In genomic region chr1:172470149-172470548, GRCh38 we compare ENCODE assay signal across 1 cellular context.
TF ChIP-seq lines count a peak whose summit lies in the region.

No MANE protein-coding gene starts in this region.

TF ChIP-seq in HepG2, 621 proteins besides CTCF, POLR2A, EP300 and RAD21 (continued from another document and continues in another):
- TF ChIP-seq ZNF704 (CRISPR knock-in tag; IDR thresholded peaks at IDR 0.05; ENCODE audit: borderline replicate concordance) (no peak), WIZ (CRISPR knock-in tag; IDR thresholded peaks at IDR 0.05) (no peak), ZNF510 (CRISPR knock-in tag; IDR thresholded peaks at IDR 0.05; ENCODE audit: low read depth) (no peak), SOX6 (IDR thresholded peaks at IDR 0.05) (no peak), SOX6 (CRISPR knock-in tag; IDR thresholded peaks at IDR 0.05) (peak; percentile 87), PBX2 (CRISPR knock-in tag; IDR thresholded peaks at IDR 0.05) (0 out of 2 replicates have a peak, but pooled peaks have one; percentile 5), SIX4 (CRISPR knock-in tag; IDR thresholded peaks at IDR 0.05) (peak; percentile 42; the same call in 1 of the 2 replicates), ZBTB39 (CRISPR knock-in tag; IDR thresholded peaks at IDR 0.05) (peak; percentile 97), FOXA3 (CRISPR knock-in tag; IDR thresholded peaks at IDR 0.05) (peak; percentile 94), PRDM4 (CRISPR knock-in tag; IDR thresholded peaks at IDR 0.05; ENCODE audit: borderline replicate concordance) (no peak), RBAK (CRISPR knock-in tag; IDR thresholded peaks at IDR 0.05) (no peak), MLLT10 (CRISPR knock-in tag; IDR thresholded peaks at IDR 0.05) (no peak), TFDP2 (CRISPR knock-in tag; IDR thresholded peaks at IDR 0.05) (no peak), ZNF441 (CRISPR knock-in tag; IDR thresholded peaks at IDR 0.05; ENCODE audit: borderline replicate concordance) (no peak), MED13 (CRISPR knock-in tag; IDR thresholded peaks at IDR 0.05) (no peak), TFE3 (CRISPR knock-in tag; IDR thresholded peaks at IDR 0.05) (peak; percentile 88; the same call in 1 of the 2 replicates), ZMYM3 (CRISPR knock-in tag; IDR thresholded peaks at IDR 0.05) (no peak), ZNF503 (CRISPR knock-in tag; IDR thresholded peaks at IDR 0.05) (peak; percentile 38; the same call in 1 of the 2 replicates), HNF4A (CRISPR knock-in tag; IDR thresholded peaks at IDR 0.05) (peak; percentile 95), PRDM10 (CRISPR knock-in tag; IDR thresholded peaks at IDR 0.05; ENCODE audit: low read depth) (peak; percentile 70; the same call in 1 of the 2 replicates), TRIM22 (IDR thresholded peaks at IDR 0.05) (no peak), CREM (IDR thresholded peaks at IDR 0.05) (peak; percentile 72), CREM (CRISPR knock-in tag; IDR thresholded peaks at IDR 0.05) (no peak), PITX1 (CRISPR knock-in tag; IDR thresholded peaks at IDR 0.05) (peak; percentile 91), HOMEZ (CRISPR knock-in tag; IDR thresholded peaks at IDR 0.05; ENCODE audit: low read depth) (peak; percentile 87), HNF4G (IDR thresholded peaks at IDR 0.05; ENCODE audit: borderline replicate concordance, low read depth, low read length) (peak; percentile 93), HNF4G (CRISPR knock-in tag; IDR thresholded peaks at IDR 0.05; ENCODE audit: borderline replicate concordance, low read depth) (peak; percentile 54; the same call in 1 of the 2 replicates), HNF1A (IDR thresholded peaks at IDR 0.05; ENCODE audit: low read depth) (no peak), HNF1A (CRISPR knock-in tag; IDR thresholded peaks at IDR 0.05; ENCODE audit: borderline replicate concordance) (peak; percentile 31; the same call in 1 of the 2 replicates), BHLHE40 (IDR thresholded peaks at IDR 0.05; ENCODE audit: low read length) (no peak; the same call in 1 of the 2 replicates), ZNF790 (CRISPR knock-in tag; IDR thresholded peaks at IDR 0.05; ENCODE audit: borderline replicate concordance) (no peak), ZBTB7B (CRISPR knock-in tag; IDR thresholded peaks at IDR 0.05) (peak; percentile 78), ZFP41 (CRISPR knock-in tag; IDR thresholded peaks at IDR 0.05; ENCODE audit: borderline replicate concordance) (no peak)
